ENCODE assay signal across 9 cellular contexts in the genomic region with DNA sequence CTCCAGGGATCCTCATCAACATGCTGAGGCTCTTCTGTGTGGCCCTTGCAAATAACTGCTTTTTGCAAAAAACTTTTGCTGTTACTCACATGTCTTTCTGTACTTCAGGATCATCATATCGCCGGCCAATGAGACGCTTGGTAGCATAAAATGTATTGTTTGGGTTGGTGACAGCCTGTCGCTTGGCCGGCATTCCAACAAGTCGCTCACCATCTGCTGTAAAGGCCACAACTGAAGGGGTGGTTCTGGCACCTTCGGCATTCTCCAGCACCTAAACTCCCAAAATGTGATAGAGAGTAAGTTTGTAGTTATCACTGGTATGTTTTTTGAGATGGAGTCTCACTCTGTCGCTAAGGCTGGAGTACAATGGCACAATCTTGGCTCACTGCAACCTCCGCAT.
"Had no signal": no experiment of that assay in that cellular context is flagged by ENCODE, and none has a peak within 500 bp of the region (broad histone marks: within the 10 kb centered on the region; RNA-seq: fewer than 3 reads in every experiment).

No MANE protein-coding gene starts in this region.

- H3K4me1 ChIP-seq: colonic mucosa had no signal

- DNase-seq: colonic mucosa; foreskin melanocyte; heart left ventricle; mucosa of descending colon; stimulated activated CD4-positive, alpha-beta T cell treated with anti-CD3 and anti-CD28 coated beads, Interleukin-4, amount 100 ng/mL, for 1 hour; stimulated activated CD8-positive, alpha-beta memory T cell treated with anti-CD3 and anti-CD28 coated beads, Interleukin-4, amount 100 ng/mL, for 48 hours; stomach had no signal

- H3K27me3 ChIP-seq: ascending aorta, colonic mucosa, heart left ventricle, stomach had no signal

- H3K4me3 Mint-ChIP-seq: nephron had no signal

- H3K27ac ChIP-seq: ascending aorta, colonic mucosa, heart left ventricle, stomach had no signal

- H3K4me3 ChIP-seq: ascending aorta, colonic mucosa, heart left ventricle, mucosa of descending colon, stomach had no signal

- H3K27ac Mint-ChIP-seq: nephron had no signal

- H3K9me3 ChIP-seq: ascending aorta, colonic mucosa, heart left ventricle, mucosa of descending colon, stomach had no signal

- ATAC-seq: heart left ventricle, mucosa of descending colon had no signal
